Comparison of ENCODE assay signal across 20 cellular contexts in genomic region chr20:51284161-51284560, GRCh38.
DNase-seq lines count a peak whose midpoint lies in the region; ATAC-seq and TF ChIP-seq lines count a peak whose summit lies in the region.
"Had no signal": no experiment of that assay in that cellular context is flagged by ENCODE, and none has a peak within 500 bp of the region (broad histone marks: within the 10 kb centered on the region; RNA-seq: fewer than 3 reads in every experiment).

No MANE protein-coding gene starts in this region.

- no peaks in the 10 kb centered on the region for H3K4me1 ChIP-seq in RWPE2 (ENCODE audit: insufficient read depth, poor library complexity, severe bottlenecking)

- no peaks in the 10 kb centered on the region for H3K27me3 ChIP-seq in RWPE2 (ENCODE audit: insufficient read depth, poor library complexity, severe bottlenecking)

- TF ChIP-seq CTCF in HFFc6 (IDR thresholded peaks at IDR 0.05) (no peak), RWPE2 (IDR thresholded peaks at IDR 0.05; ENCODE audit: poor library complexity, severe bottlenecking) (no peak), epithelial cell of esophagus (IDR thresholded peaks at IDR 0.05; ENCODE audit: insufficient read depth, low read depth, low read length, missing control alignments) (no peak), WTC11 (IDR thresholded peaks at IDR 0.05) (no peak)

- H3K4me3 ChIP-seq in RWPE2 (ENCODE audit: severe bottlenecking) (no peak overlapping the region), epithelial cell of esophagus (ENCODE audit: low read length) (no peak overlapping the region)

- H3K9me3 ChIP-seq in RWPE2 (ENCODE audit: severe bottlenecking): no peaks in the 10 kb centered on the region
- H3K9me3 ChIP-seq: SK-N-SH had no signal

- CTCF ChIA-PET in WTC11 (lab: Charles Lee): interaction anchor here (1.5 to 2.2 kb wide), 2 partner anchors 34 to 269 kb away, joined by 3 to 8 read pairs; no protein-coding TSS in a partner anchor

- H3K4me1 Mint-ChIP-seq in HFFc6 (ENCODE audit: low read depth) (peaks cover 11% of the 10 kb centered on the region), WTC11 (peaks cover 15% of the 10 kb centered on the region)
- H3K4me1 Mint-ChIP-seq: CD8-positive, alpha-beta memory T cell had no signal

- no peak overlapping the region for H3K4me3 Mint-ChIP-seq in HFFc6
- H3K4me3 Mint-ChIP-seq in WTC11: no peak overlapping the region
- H3K4me3 Mint-ChIP-seq: CD8-positive, alpha-beta memory T cell had no signal

- ATAC-seq in RWPE2 (ENCODE audit: low read depth) (peak; percentile 41; the same call in 2 of the 3 replicates), GM18909 (IDR thresholded peaks at IDR 0.05; ENCODE audit: poor library complexity, unreplicated experiment) (no peak), WTC11 (no peak)

- H3K27ac Mint-ChIP-seq in HFFc6: no peak overlapping the region
- no peak overlapping the region for H3K27ac Mint-ChIP-seq in WTC11

- H3K36me3 Mint-ChIP-seq in HFFc6 (ENCODE audit: low read depth): peaks cover 7% of the 10 kb centered on the region; the same call in 1 of the 2 replicates
- 0 out of 2 replicates have a peak, but pooled peaks cover 4% of the 10 kb centered on the region for H3K36me3 Mint-ChIP-seq in WTC11
- H3K36me3 Mint-ChIP-seq: CD8-positive, alpha-beta memory T cell had no signal

- POLR2A ChIA-PET in WTC11 (lab: Charles Lee): no interaction called here

- H3K27ac ChIP-seq in RWPE2 (ENCODE audit: poor library complexity, severe bottlenecking) (no peak overlapping the region), temporal lobe (ENCODE audit: low read depth, low read length) (peak overlapping the region; percentile 57)

- H3K36me3 ChIP-seq in RWPE2 (ENCODE audit: low read depth): no peaks in the 10 kb centered on the region

- H3K27me3 Mint-ChIP-seq in HFFc6 (ENCODE audit: insufficient read depth): peaks cover 21% of the 10 kb centered on the region
- peaks cover 4% of the 10 kb centered on the region; the same call in 1 of the 2 replicates for H3K27me3 Mint-ChIP-seq in WTC11 (ENCODE audit: low read depth)

- DNase-seq in HFFc6 (peak; percentile 4), RWPE2 (ENCODE audit: low spot score) (no peak), epithelial cell of esophagus (ENCODE audit: low read depth) (peak; percentile 14), WTC11 (ENCODE audit: low spot score) (no peak), NCI-H748 (lab: John Stamatoyannopoulos, UW; ENCODE audit: unreplicated experiment) (no peak), NCI-H1436 treated with DMSO at 0.1 percent for 48 hours (lab: John Stamatoyannopoulos, UW) (no peak)
- DNase-seq: CD8-positive, alpha-beta memory T cell; DMS79 treated with DMSO at 0.1 percent for 48 hours; GDM1; HCEC 1CT; KBM-7; MV-4-11; NCI-H187; NCI-H2107; NCI-H510A; NCI-H774; SHP77 treated with DMSO at 0.1 percent for 48 hours; SK-N-SH had no signal

- H3K9me3 Mint-ChIP-seq in HFFc6 (peaks cover 6% of the 10 kb centered on the region; the same call in 1 of the 2 replicates), WTC11 (peaks cover 34% of the 10 kb centered on the region)
- H3K9me3 Mint-ChIP-seq: CD8-positive, alpha-beta memory T cell had no signal

TF ChIP-seq in WTC11, 78 proteins besides CTCF, POLR2A, EP300 and RAD21:
- TF ChIP-seq, protein P1, sequence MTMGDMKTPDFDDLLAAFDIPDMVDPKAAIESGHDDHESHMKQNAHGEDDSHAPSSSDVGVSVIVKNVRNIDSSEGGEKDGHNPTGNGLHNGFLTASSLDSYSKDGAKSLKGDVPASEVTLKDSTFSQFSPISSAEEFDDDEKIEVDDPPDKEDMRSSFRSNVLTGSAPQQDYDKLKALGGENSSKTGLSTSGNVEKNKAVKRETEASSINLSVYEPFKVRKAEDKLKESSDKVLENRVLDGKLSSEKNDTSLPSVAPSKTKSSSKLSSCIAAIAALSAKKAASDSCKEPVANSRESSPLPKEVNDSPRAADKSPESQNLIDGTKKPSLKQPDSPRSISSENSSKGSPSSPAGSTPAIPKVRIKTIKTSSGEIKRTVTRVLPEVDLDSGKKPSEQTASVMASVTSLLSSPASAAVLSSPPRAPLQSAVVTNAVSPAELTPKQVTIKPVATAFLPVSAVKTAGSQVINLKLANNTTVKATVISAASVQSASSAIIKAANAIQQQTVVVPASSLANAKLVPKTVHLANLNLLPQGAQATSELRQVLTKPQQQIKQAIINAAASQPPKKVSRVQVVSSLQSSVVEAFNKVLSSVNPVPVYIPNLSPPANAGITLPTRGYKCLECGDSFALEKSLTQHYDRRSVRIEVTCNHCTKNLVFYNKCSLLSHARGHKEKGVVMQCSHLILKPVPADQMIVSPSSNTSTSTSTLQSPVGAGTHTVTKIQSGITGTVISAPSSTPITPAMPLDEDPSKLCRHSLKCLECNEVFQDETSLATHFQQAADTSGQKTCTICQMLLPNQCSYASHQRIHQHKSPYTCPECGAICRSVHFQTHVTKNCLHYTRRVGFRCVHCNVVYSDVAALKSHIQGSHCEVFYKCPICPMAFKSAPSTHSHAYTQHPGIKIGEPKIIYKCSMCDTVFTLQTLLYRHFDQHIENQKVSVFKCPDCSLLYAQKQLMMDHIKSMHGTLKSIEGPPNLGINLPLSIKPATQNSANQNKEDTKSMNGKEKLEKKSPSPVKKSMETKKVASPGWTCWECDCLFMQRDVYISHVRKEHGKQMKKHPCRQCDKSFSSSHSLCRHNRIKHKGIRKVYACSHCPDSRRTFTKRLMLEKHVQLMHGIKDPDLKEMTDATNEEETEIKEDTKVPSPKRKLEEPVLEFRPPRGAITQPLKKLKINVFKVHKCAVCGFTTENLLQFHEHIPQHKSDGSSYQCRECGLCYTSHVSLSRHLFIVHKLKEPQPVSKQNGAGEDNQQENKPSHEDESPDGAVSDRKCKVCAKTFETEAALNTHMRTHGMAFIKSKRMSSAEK (CRISPR knock-in tag; IDR thresholded peaks at IDR 0.05; ENCODE audit: borderline replicate concordance): no peak
- TF ChIP-seq NR3C1 (CRISPR knock-in tag; conservative IDR thresholded peaks at IDR 0.05; ENCODE audit: low read depth) (no peak), SOX15 (CRISPR knock-in tag; IDR thresholded peaks at IDR 0.05) (no peak), GTF2I (CRISPR knock-in tag; conservative IDR thresholded peaks at IDR 0.05) (no peak), ZNF671 (CRISPR knock-in tag; IDR thresholded peaks at IDR 0.05) (no peak), FOXK1 (CRISPR knock-in tag; IDR thresholded peaks at IDR 0.05) (no peak), EMX1 (CRISPR knock-in tag; IDR thresholded peaks at IDR 0.05) (no peak)

Comparison
In these comparisons a context has a peak if more than half of its experiments do, and no peak if none do; other contexts are left out.
1. DNase-seq: peak in HFFc6 (single experiment) and epithelial cell of esophagus (single experiment); none in RWPE2 (single experiment), WTC11 (single experiment), NCI-H748 (single experiment) and NCI-H1436 treated with DMSO at 0.1 percent for 48 hours (single experiment).